In the genomic region with DNA sequence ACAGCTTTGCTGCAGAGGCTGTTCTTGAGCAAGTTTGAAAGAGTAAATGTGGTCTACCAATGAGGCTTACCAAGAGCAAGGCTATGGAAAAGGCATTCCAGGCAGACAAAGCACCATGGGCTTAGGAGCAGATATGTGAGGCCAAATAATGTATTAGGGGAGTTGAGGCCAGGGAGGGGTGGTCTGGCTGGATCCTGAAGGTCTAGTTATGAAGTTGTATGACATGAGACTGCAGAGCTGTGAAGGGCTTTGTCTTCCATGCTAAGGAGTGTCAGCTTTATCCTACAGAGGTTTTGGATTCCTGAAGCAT, we compare ENCODE assay signal across 17 cellular contexts. TPM values are rescaled to one million over a fixed set of nuclear protein-coding genes. Genes with fewer than 3 reads are reported as not detected.
DNase-seq lines count a peak whose midpoint lies in the region; ATAC-seq and TF ChIP-seq lines count a peak whose summit lies in the region.
"Had no signal": no experiment of that assay in that cellular context is flagged by ENCODE, and none has a peak within 500 bp of the region (broad histone marks: within the 10 kb centered on the region; RNA-seq: fewer than 3 reads in every experiment).

No MANE protein-coding gene starts in this region.

- H3K4me3 ChIP-seq in osteoblast (ENCODE audit: insufficient read depth, low read length): no peak overlapping the region
- H3K4me3 ChIP-seq: BLaER1, HAP-1 had no signal

- no peaks in the 10 kb centered on the region; the same call in 1 of the 2 replicates for H3K27me3 Mint-ChIP-seq in HFFc6 (ENCODE audit: insufficient read depth)
- no peaks in the 10 kb centered on the region for H3K27me3 Mint-ChIP-seq in chondrocyte (ENCODE audit: low read depth)

- TF ChIP-seq CTCF in HFFc6 (IDR thresholded peaks at IDR 0.05) (no peak), chondrocyte (IDR thresholded peaks at IDR 0.05) (no peak), osteoblast (IDR thresholded peaks at IDR 0.05; ENCODE audit: extremely low read depth, low read depth, low read length) (no peak), GM20000 (IDR thresholded peaks at IDR 0.05; ENCODE audit: extremely low read depth, missing control alignments) (no peak)

- no peaks in the 10 kb centered on the region for H3K9me3 ChIP-seq in osteoblast (ENCODE audit: low read depth, low read length)
- H3K9me3 ChIP-seq: BLaER1, Caco-2, HAP-1 had no signal

- H3K9me3 Mint-ChIP-seq in HFFc6 (no peaks in the 10 kb centered on the region), chondrocyte (ENCODE audit: low read depth) (peaks cover 3% of the 10 kb centered on the region)
- H3K9me3 Mint-ChIP-seq: CD8-positive, alpha-beta T cell had no signal

- no peaks in the 10 kb centered on the region for H3K79me2 ChIP-seq in osteoblast (ENCODE audit: insufficient read depth, low read length)

- no peaks in the 10 kb centered on the region for H3K27me3 ChIP-seq in osteoblast (ENCODE audit: insufficient read depth, low read length)
- H3K27me3 ChIP-seq: BLaER1 had no signal

- H3K4me1 Mint-ChIP-seq in HFFc6 (ENCODE audit: low read depth) (peaks cover 75% of the 10 kb centered on the region), chondrocyte (ENCODE audit: low read depth) (peaks cover 69% of the 10 kb centered on the region)

- DNase-seq in HFFc6 (no peak), chondrocyte (ENCODE audit: low spot score) (no peak), osteoblast (ENCODE audit: insufficient read length, low spot score, missing footprints) (peak; percentile 60), GM20000 (ENCODE audit: low spot score) (no peak)
- DNase-seq: Caco-2; CD4-positive, CD25-positive, alpha-beta regulatory T cell; CD8-positive, alpha-beta T cell; DMS153; DND-41; GOT3 had no signal

- H2AFZ ChIP-seq in osteoblast (ENCODE audit: low read length): no peak overlapping the region

- no peaks in the 10 kb centered on the region for H4K20me1 ChIP-seq in osteoblast (ENCODE audit: insufficient read depth, low read length)
- H4K20me1 ChIP-seq: BLaER1 had no signal

- H3K27ac ChIP-seq in osteoblast (ENCODE audit: low read depth, low read length): peak overlapping the region; percentile 31
- H3K27ac ChIP-seq: 22Rv1, BLaER1, C4-2B had no signal

- H3K4me1 ChIP-seq in osteoblast (ENCODE audit: insufficient read depth, low read length): peaks cover 30% of the 10 kb centered on the region
- H3K4me1 ChIP-seq: Caco-2, HAP-1 had no signal

- H3K27ac Mint-ChIP-seq in HFFc6 (peak overlapping the region; percentile 68), chondrocyte (ENCODE audit: unreplicated experiment) (peak overlapping the region; percentile 62)
- H3K27ac Mint-ChIP-seq: B cell; CD4-positive, CD25-positive, alpha-beta regulatory T cell; CD8-positive, alpha-beta T cell had no signal

- H3K4me3 Mint-ChIP-seq in HFFc6: no peak overlapping the region
- no peak overlapping the region for H3K4me3 Mint-ChIP-seq in chondrocyte (ENCODE audit: unreplicated experiment)
- H3K4me3 Mint-ChIP-seq: B cell; CD4-positive, CD25-positive, alpha-beta regulatory T cell; CD8-positive, alpha-beta T cell had no signal

- H3K4me2 ChIP-seq in osteoblast (ENCODE audit: insufficient read depth, low read length): no peak overlapping the region

- H3K36me3 ChIP-seq in osteoblast (ENCODE audit: insufficient read depth, low read length): no peaks in the 10 kb centered on the region
- H3K36me3 ChIP-seq: BLaER1, HAP-1 had no signal

- no peak for ATAC-seq in GM21390 (IDR thresholded peaks at IDR 0.05; ENCODE audit: unreplicated experiment)
- no peak for ATAC-seq in HG02970 (IDR thresholded peaks at IDR 0.05; ENCODE audit: low FRiP score, unreplicated experiment)
- ATAC-seq: CD8-positive, alpha-beta T cell had no signal

- H3K36me3 Mint-ChIP-seq in HFFc6 (ENCODE audit: low read depth) (peaks cover 6% of the 10 kb centered on the region; the same call in 1 of the 2 replicates), chondrocyte (ENCODE audit: low read depth) (no peaks in the 10 kb centered on the region)
- H3K36me3 Mint-ChIP-seq: CD4-positive, CD25-positive, alpha-beta regulatory T cell; CD8-positive, alpha-beta T cell had no signal

RNA-seq across cellular contexts. Expression of a gene that starts 51.8 kb away (rescaled TPM):
- total RNA-seq in HFFc6 (2021; fragmentation: NEBNext Ultra II Directional; extraction: Animal tissue kit (Norgen Biotek cat#: 25700)): 1 to 10 TPM; 4.2 to 6.9 (median 5.1) TPM
- total RNA-seq in chondrocyte: 218 to 498 TPM (median 227 TPM) in 3 replicates
- total RNA-seq in osteoblast: 1.4 and 2.1 TPM in 2 replicates

Comparison
In these comparisons a context has a peak if more than half of its experiments do, and no peak if none do; other contexts are left out.
1. RNA of a gene that starts 51.8 kb away (total RNA-seq): 218 to 498 TPM in chondrocyte; 4.2 to 6.9 TPM in HFFc6 and 1.4 to 2.1 TPM in osteoblast; every median in the first group is over 10 times any median in the second.